15 cellular contexts compared by ENCODE assay signal in the genomic region with DNA sequence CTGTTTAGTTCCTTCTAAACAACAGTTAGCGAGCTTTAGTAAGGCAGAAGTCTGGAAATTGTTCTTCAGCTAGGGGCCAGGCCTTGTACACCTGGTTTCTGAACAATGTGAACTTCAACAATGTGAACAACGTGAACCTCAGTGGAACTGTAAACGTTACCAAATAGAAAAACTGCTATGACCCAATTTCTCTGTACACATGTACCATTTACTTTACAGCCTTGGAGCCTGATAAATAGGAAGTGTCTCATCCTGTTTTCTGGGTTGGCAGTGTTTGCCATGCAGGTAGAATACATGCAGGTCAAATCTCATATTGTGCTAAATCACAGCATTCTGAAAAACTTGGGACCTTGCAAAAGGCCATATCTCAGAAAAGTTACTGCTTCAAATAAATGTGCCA. TPM values are rescaled to one million over a fixed set of nuclear protein-coding genes. Genes with fewer than 3 reads are reported as not detected.
"Had no signal": no experiment of that assay in that cellular context is flagged by ENCODE, and none has a peak within 500 bp of the region (broad histone marks: within the 10 kb centered on the region; RNA-seq: fewer than 3 reads in every experiment).

No MANE protein-coding gene starts in this region.

- H3K4me3 ChIP-seq: ovary had no signal

- H3K27ac ChIP-seq: ovary had no signal

- H3K36me3 ChIP-seq: ovary had no signal

- H3K27me3 ChIP-seq: ovary had no signal

- ATAC-seq: SK-N-SH treated with all-trans-retinoic acid at 6 μM for 48 hours had no signal

- H3K9me3 ChIP-seq: ovary had no signal

- DNase-seq: activated CD4-positive, alpha-beta memory T cell treated with anti-CD3 and anti-CD28 coated beads for 36 hours; activated naive CD4-positive, alpha-beta T cell treated with anti-CD3 and anti-CD28 coated beads, Interleukin-2, amount 10 ng/mL, durations not matched to agents 7 days and 5 days; activated T-cell treated with anti-CD3 and anti-CD28 coated beads, Interleukin-2, amount 50 U/mL, for 24 hours; erythroblast; hypothalamus; kidney; midbrain; ovary; stimulated activated CD4-positive, alpha-beta T cell treated with anti-CD3 and anti-CD28 coated beads, Interleukin-4, amount 100 ng/mL, for 24 hours; stimulated activated CD8-positive, alpha-beta memory T cell treated with anti-CD3 and anti-CD28 coated beads, Interleukin-4, amount 100 ng/mL, for 48 hours; stimulated activated naive CD4-positive, alpha-beta T cell treated with Interleukin-2 at 50 U/mL for 16 hours had no signal

RNA-seq across cellular contexts. Expression of a gene that starts 1.6 kb away (rescaled TPM):
- total RNA-seq: activated CD4-positive, alpha-beta memory T cell treated with anti-CD3 and anti-CD28 coated beads for 36 hours; astrocyte; neural crest cell; T-helper 1 cell treated with Interleukin-12 subunit alpha and Interleukin-12 subunit beta and Interleukin-4 antibody, amounts not matched to agents 30 ng/mL and 1 ng/mL, for 36 hours had no signal
